Comparison of ENCODE assay signal across 11 cellular contexts in genomic region chr10:15122477-15123030, GRCh38. TPM values are rescaled to one million over a fixed set of nuclear protein-coding genes. Genes with fewer than 3 reads are reported as not detected.
DNase-seq lines count a peak whose midpoint lies in the region; ATAC-seq, FAIRE-seq and TF ChIP-seq lines count a peak whose summit lies in the region.
"Had no signal": no experiment of that assay in that cellular context is flagged by ENCODE, and none has a peak within 500 bp of the region (broad histone marks: within the 10 kb centered on the region; RNA-seq: fewer than 3 reads in every experiment).

No MANE protein-coding gene starts in this region.

- peak overlapping the region; percentile 40 for H2AFZ ChIP-seq in GM12878 (ENCODE audit: control insufficient read depth, low read depth, low read length)

- no peaks in the 10 kb centered on the region for H3K27me3 ChIP-seq in GM12878 (replicated peaks in 1 of 2; ENCODE audit: control insufficient read depth in 2 of 2, insufficient read depth in 2 of 2, low read length in 1 of 2)

- H3K9me3 ChIP-seq in GM12878 (replicated peaks; ENCODE audit: control insufficient read depth, insufficient read depth, low read length): peaks cover 2% of the 10 kb centered on the region; the same call in 1 of the 3 replicates

- SMC1A ChIA-PET in GM12878 (lab: Charles Lee; ENCODE audit: uncharacterized antibody, unreplicated experiment): interaction anchor here (0.7 to 9.1 kb wide), 12 partner anchors 9 to 170 kb away, joined by 3 to 127 read pairs (median 6); partner anchors contain the start of genes NMT2 and RPP38

- H3K9ac ChIP-seq in GM12878 (ENCODE audit: control insufficient read depth, insufficient read depth, low read length): peak overlapping the region; percentile 62

- H3K4me3 ChIP-seq in GM12878: peak overlapping the region; percentile 40; the same call in 1 of the 2 replicates

- no peak for TF ChIP-seq RAD21 in GM12878 (IDR thresholded peaks at IDR 0.05; ENCODE audit: insufficient read depth, low read depth, low read length)

- CTCF ChIA-PET in GM12878 (lab: Yijun Ruan, JAX): interaction anchor here (1.0 to 4.8 kb wide), 6 partner anchors 13 to 59 kb away, joined by 3 to 40 read pairs (median 14); partner anchors contain the start of gene NMT2
- CTCF ChIA-PET in HEK293T (lab: Yijun Ruan, JAX): no interaction called here

- peak; percentile 83 to 92; a peak in 3 of 4 replicates for TF ChIP-seq EP300 in GM12878 (IDR thresholded peaks at IDR 0.05; ENCODE audit: borderline replicate concordance in 1 of 2, control insufficient read depth in 1 of 2, low read depth in 2 of 2, low read length in 2 of 2)

- intact Hi-C loops in GM12878 (cut with micrococcal nuclease; ENCODE audit: unreplicated experiment): no loop called here
- intact Hi-C loops in left cardiac atrium (cut with DNase I): no loop called here

- POLR2A ChIA-PET in GM12878 (lab: Charles Lee) (interaction anchor here (0.6 to 3.4 kb wide), 6 partner anchors 10 to 46 kb away, joined by 3 to 40 read pairs (median 4); partner anchors contain the start of gene NMT2), HEK293T (lab: Yijun Ruan, JAX) (no interaction called here)

- H3K27ac ChIP-seq in GM12878 (ENCODE audit: control insufficient read depth, insufficient read depth): peak overlapping the region; percentile 85

- TF ChIP-seq POLR2A in GM12878 (IDR thresholded peaks at IDR 0.05; ENCODE audit: low read depth, low read length): no peak

- no TSS peak for BruUV-seq in GM12878 (replicated peaks; lab: Mats Ljungman, UMichigan)

- peak; percentile 85 for ATAC-seq in GM18519 (IDR thresholded peaks at IDR 0.05; ENCODE audit: low FRiP score, unreplicated experiment)
- ATAC-seq in GM21381 (IDR thresholded peaks at IDR 0.05; ENCODE audit: unreplicated experiment): peak; percentile 89
- peak; percentile 89 for ATAC-seq in HG03108 (IDR thresholded peaks at IDR 0.05; ENCODE audit: unreplicated experiment)
- peak; percentile 94 for ATAC-seq in GM12878
- no peak for ATAC-seq in left cardiac atrium

- H3K36me3 ChIP-seq in GM12878 (ENCODE audit: control insufficient read depth in 2 of 2, insufficient read depth in 2 of 2, low read length in 1 of 2): peaks cover 0 to 2% of the 10 kb centered on the region in 2 experiments; a peak in 3 of 4 replicates

- in situ Hi-C loops in GM12878 (cut with MboI): no loop called here

- H3K4me1 ChIP-seq in GM12878 (ENCODE audit: control insufficient read depth, insufficient read depth, low read length): peaks cover 17% of the 10 kb centered on the region

- H3K4me2 ChIP-seq in GM12878 (ENCODE audit: control insufficient read depth, insufficient read depth): peak overlapping the region; percentile 58; the same call in 1 of the 2 replicates

- FAIRE-seq in GM12878 (lab: Jason Lieb, UNC): peak; percentile 61

- WGBS in GM12878 (ENCODE audit: insufficient coverage, insufficient replicate concordance, low lambda C conversion rate, missing lambda C conversion rate): 46% methylated on average over 9 of the region's 9 CpGs

- no peaks in the 10 kb centered on the region for H3K79me2 ChIP-seq in GM12878 (ENCODE audit: control insufficient read depth, insufficient read depth, low read length)

- RAD21 ChIA-PET in GM12878 (lab: Charles Lee; ENCODE audit: unreplicated experiment): interaction anchor here (0.7 to 4.0 kb wide), 6 partner anchors 15 to 1312 kb away, joined by 3 to 48 read pairs (median 6); partner anchors contain the start of gene NMT2

- H4K20me1 ChIP-seq in GM12878 (ENCODE audit: control insufficient read depth, insufficient read depth): no peaks in the 10 kb centered on the region

- no peak for TF ChIP-seq CTCF in GM12878 (IDR thresholded peaks at IDR 0.05 in 2 of 3, conservative IDR thresholded peaks at IDR 0.05 in 1 of 3; ENCODE audit: control insufficient read depth in 2 of 3, extremely low read depth in 1 of 3, insufficient read depth in 1 of 3, low read depth in 3 of 3, low read length in 3 of 3)

- DNase-seq in GM12878 (ENCODE audit: low read depth, low spot score) (peak; percentile 80), NCI-H2107 (lab: John Stamatoyannopoulos, UW) (no peak), left cardiac atrium (no peak), middle frontal gyrus (ENCODE audit: extremely low spot score, low spot score) (no peak), HEK293T (ENCODE audit: extremely low spot score) (no peak)
- DNase-seq: activated effector memory CD4-positive, alpha-beta T cell treated with Interleukin-2 at 50 U/mL for 16 hours; Karpas-422; midbrain had no signal

TF ChIP-seq in GM12878, 131 proteins besides CTCF, POLR2A, EP300 and RAD21 (continues in another document):
- peak; percentile 63 to 76; a peak in 3 of 4 replicates for TF ChIP-seq BHLHE40 (IDR thresholded peaks at IDR 0.05; ENCODE audit: borderline replicate concordance in 1 of 2, low read depth in 2 of 2, low read length in 1 of 2)
- 0 out of 2 replicates have a peak, but pooled peaks have one; percentile 50 for TF ChIP-seq TCF7 (IDR thresholded peaks at IDR 0.05; ENCODE audit: borderline replicate concordance)
- TF ChIP-seq IKZF2 (IDR thresholded peaks at IDR 0.05): peak; percentile 81 to 89
- TF ChIP-seq NBN (IDR thresholded peaks at IDR 0.05): peak; percentile 81
- TF ChIP-seq POU2F2 (IDR thresholded peaks at IDR 0.05; ENCODE audit: borderline replicate concordance, low read depth, low read length): peak; percentile 82; the same call in 2 of the 3 replicates

TF ChIP-seq in HEK293T, 16 proteins besides CTCF, POLR2A, EP300 and RAD21 (continues in another document):
- no peak for TF ChIP-seq FOXA1 (IDR thresholded peaks at IDR 0.05)
- TF ChIP-seq ELF4 (IDR thresholded peaks at IDR 0.05): no peak
- TF ChIP-seq NFRKB (IDR thresholded peaks at IDR 0.05): no peak
- TF ChIP-seq TARDBP (IDR thresholded peaks at IDR 0.05): no peak

RNA-seq across cellular contexts. Expression of gene RPP38, which starts 25.4 kb away (rescaled TPM):
- total RNA-seq in GM12878 (2013; cell fraction: nucleolus; rRNA removed): 15.3 and 15.6 TPM in 2 replicates
- 12.8 and 13.0 TPM in 2 replicates for total RNA-seq in GM12878 (2014; rRNA removed)
- 19.0 and 21.4 TPM in 2 replicates for total RNA-seq in GM12878 (2014; rRNA removed; fragmentation: Illumina TruSeq; extraction: Trizol)
- 18.5 and 19.0 TPM in 2 replicates for total RNA-seq in GM12878 (2021)
- 17.3 TPM for polyA plus RNA-seq in GM12878 (2011; ENCODE audit: low read depth)
- 26.6 and 26.7 TPM in 2 replicates for polyA plus RNA-seq in GM12878 (2011; rRNA removed)
- polyA plus RNA-seq in GM12878 (2011; cell fraction: cytosol; rRNA removed): 25.3 and 26.2 TPM in 2 replicates
- polyA plus RNA-seq in GM12878 (2011; cell fraction: nucleus; rRNA removed): 14.4 and 17.7 TPM in 2 replicates
- polyA plus RNA-seq in GM12878 (2012): 13.6 and 18.8 TPM in 2 replicates
- polyA plus RNA-seq in GM12878 (2014; fragmentation: Illumina TruSeq; extraction: Trizol): 40.9 and 48.9 TPM in 2 replicates
- 10 to 100 TPM; 27.7 to 38.4 TPM for polyA plus RNA-seq in GM12878 (2014; fragmentation: Nextera tagmentation; extraction: Ambion mirVana)
- polyA plus RNA-seq in GM12878 (2014; rRNA removed): 17.0 and 24.0 TPM in 2 replicates
- polyA plus RNA-seq in GM12878 (2016; fragmentation: Nextera tagmentation; extraction: Ambion mirVana): 10 to 100 TPM; 32.0 to 32.4 TPM
- polyA minus RNA-seq in GM12878 (2011; rRNA and poly(A)+ RNA removed): 16.6 and 17.0 TPM in 2 replicates
- 8.0 and 9.0 TPM in 2 replicates for polyA minus RNA-seq in GM12878 (2011; cell fraction: cytosol; rRNA and poly(A)+ RNA removed)
- polyA minus RNA-seq in GM12878 (2011; cell fraction: nucleus; rRNA and poly(A)+ RNA removed): 7.3 and 12.0 TPM in 2 replicates
- total RNA-seq in left cardiac atrium: 1 to 10 TPM; 9.1 to 9.3 TPM

RNA-seq across cellular contexts. Expression of gene ACBD7, which starts 34.0 kb away (rescaled TPM):
- total RNA-seq in GM12878 (2013; cell fraction: nucleolus; rRNA removed): 0.31 and 0.39 TPM in 2 replicates
- total RNA-seq in GM12878 (2014; rRNA removed) (0.16 and 0.68 TPM in 2 replicates), GM12878 (2014; rRNA removed; fragmentation: Illumina TruSeq; extraction: Trizol) (0.36 and 0.37 TPM in 2 replicates), GM12878 (2021) (0.27 and 0.74 TPM in 2 replicates), left cardiac atrium (under 1 TPM in 1 of 2 donors, not detected in 1; 0.21 TPM)
- 0.42 TPM for polyA plus RNA-seq in GM12878 (2011; ENCODE audit: low read depth)
- polyA plus RNA-seq in GM12878 (2011; rRNA removed) (0.39 and 0.46 TPM in 2 replicates), GM12878 (2014; fragmentation: Illumina TruSeq; extraction: Trizol) (0.25 and 0.33 TPM in 2 replicates), GM12878 (2014; fragmentation: Nextera tagmentation; extraction: Ambion mirVana) (under 1 TPM; 0.04 to 0.37 TPM), GM12878 (2014; rRNA removed) (0.28 and 0.35 TPM in 2 replicates), GM12878 (2016; fragmentation: Nextera tagmentation; extraction: Ambion mirVana) (under 1 TPM; 0.24 to 0.42 TPM)
- 0.25 and 0.30 TPM in 2 replicates for polyA plus RNA-seq in GM12878 (2011; cell fraction: cytosol; rRNA removed)
- polyA plus RNA-seq in GM12878 (2011; cell fraction: nucleus; rRNA removed): 0.13 TPM in 1 of 2 replicates, not detected in the other
- 0.24 and 0.35 TPM in 2 replicates for polyA plus RNA-seq in GM12878 (2012)
- 0.15 and 0.29 TPM in 2 replicates for polyA minus RNA-seq in GM12878 (2011; rRNA and poly(A)+ RNA removed)
- polyA minus RNA-seq in GM12878 (2011; cell fraction: cytosol; rRNA and poly(A)+ RNA removed): not detected in 2 replicates
- not detected in 2 replicates for polyA minus RNA-seq in GM12878 (2011; cell fraction: nucleus; rRNA and poly(A)+ RNA removed)

RNA-seq across cellular contexts. Expression of gene NMT2, which starts 45.9 kb away (rescaled TPM):
- total RNA-seq in GM12878 (2013; cell fraction: nucleolus; rRNA removed): 51.6 and 55.3 TPM in 2 replicates
- total RNA-seq in GM12878 (2014; rRNA removed) (11.1 and 11.4 TPM in 2 replicates), GM12878 (2014; rRNA removed; fragmentation: Illumina TruSeq; extraction: Trizol) (10.8 and 12.0 TPM in 2 replicates), GM12878 (2021) (9.7 and 9.8 TPM in 2 replicates), left cardiac atrium (10 to 100 TPM; 14.0 to 15.8 TPM)
- polyA plus RNA-seq in GM12878 (2011; ENCODE audit: low read depth): 5.1 TPM
- polyA plus RNA-seq in GM12878 (2011; rRNA removed) (5.0 TPM in 2 replicates), GM12878 (2014; fragmentation: Illumina TruSeq; extraction: Trizol) (10.5 and 11.9 TPM in 2 replicates), GM12878 (2014; fragmentation: Nextera tagmentation; extraction: Ambion mirVana) (1 to 10 TPM; 4.9 to 7.6 TPM), GM12878 (2014; rRNA removed) (8.2 and 8.3 TPM in 2 replicates), GM12878 (2016; fragmentation: Nextera tagmentation; extraction: Ambion mirVana) (10 to 100 TPM in 1 of 2 experiments, 1 to 10 TPM in 1; 8.5 to 11.6 TPM)
- polyA plus RNA-seq in GM12878 (2011; cell fraction: cytosol; rRNA removed): 2.5 and 3.2 TPM in 2 replicates
- 5.8 and 6.4 TPM in 2 replicates for polyA plus RNA-seq in GM12878 (2011; cell fraction: nucleus; rRNA removed)
- polyA plus RNA-seq in GM12878 (2012): 6.4 and 8.2 TPM in 2 replicates
- 2.4 and 2.5 TPM in 2 replicates for polyA minus RNA-seq in GM12878 (2011; rRNA and poly(A)+ RNA removed)
- polyA minus RNA-seq in GM12878 (2011; cell fraction: cytosol; rRNA and poly(A)+ RNA removed): 0.73 and 0.94 TPM in 2 replicates
- 2.1 and 3.7 TPM in 2 replicates for polyA minus RNA-seq in GM12878 (2011; cell fraction: nucleus; rRNA and poly(A)+ RNA removed)

Comparison
In these comparisons a context has a peak if more than half of its experiments do, and no peak if none do; other contexts are left out.
1. ATAC-seq: peak in GM18519 (single experiment), GM21381 (single experiment), HG03108 (single experiment) and GM12878 (single experiment); none in left cardiac atrium (0 of 2).